In genomic region chr19:43950834-43951626, GRCh38 we compare ENCODE assay signal across 8 cellular contexts. TPM values are rescaled to one million over a fixed set of nuclear protein-coding genes. Genes with fewer than 3 reads are reported as not detected.
DNase-seq lines count a peak whose midpoint lies in the region; ATAC-seq and TF ChIP-seq lines count a peak whose summit lies in the region.

ZNF221 (plus strand) TSS chr19:43951228; CDS start chr19:43962727, 11,499 bp downstream.

- CTCF ChIA-PET in activated CD4-positive, alpha-beta T cell treated with anti-CD3 and anti-CD28 coated beads for 36 hours (lab: Charles Lee): interaction anchor here (0.5 to 2.1 kb wide), 2 partner anchors 16 to 112 kb away, joined by 3 to 7 read pairs; partner anchors contain the start of gene ZNF45

- peak within 1 kb of the TSS; percentile 83 for H3K4me3 Mint-ChIP-seq in activated CD4-positive, alpha-beta T cell treated with anti-CD3 and anti-CD28 coated beads for 36 hours

- POLR2A ChIA-PET in activated CD4-positive, alpha-beta T cell treated with anti-CD3 and anti-CD28 coated beads for 36 hours (lab: Charles Lee): interaction anchor here (1.1 kb wide), 1 partner anchor 16 kb away, joined by 5 read pairs; the partner anchor contains the start of gene ZNF45

- H3K36me3 Mint-ChIP-seq in activated CD4-positive, alpha-beta T cell treated with anti-CD3 and anti-CD28 coated beads for 36 hours (ENCODE audit: low read depth): peaks cover 7% of the 10 kb centered on the region

- TF ChIP-seq CTCF in AG09319 (IDR thresholded peaks at IDR 0.05; ENCODE audit: low read depth, low read length): peak; percentile 36

- in situ Hi-C loops in GM18951 (cut with MboI; ENCODE audit: low sequenced_read_pairs, unreplicated experiment): no loop called here

- H3K27ac Mint-ChIP-seq in activated CD4-positive, alpha-beta T cell treated with anti-CD3 and anti-CD28 coated beads for 36 hours: peak within 1 kb of the TSS; percentile 85

- peaks cover 6% of the 10 kb centered on the region for H3K4me1 Mint-ChIP-seq in activated CD4-positive, alpha-beta T cell treated with anti-CD3 and anti-CD28 coated beads for 36 hours

- H3K9me3 Mint-ChIP-seq in activated CD4-positive, alpha-beta T cell treated with anti-CD3 and anti-CD28 coated beads for 36 hours (ENCODE audit: low read depth): peaks cover 29% of the 10 kb centered on the region

- intact Hi-C loops in activated CD4-positive, alpha-beta T cell treated with anti-CD3 and anti-CD28 coated beads for 36 hours (cut with DNase I, micrococcal nuclease): loop anchor here in 1 of 2 experiments (1.0 to 2.0 kb wide), 12 partner anchors 16 to 354 kb away; partner anchors contain the start of genes ZNF155, ZNF222, ZNF224 and ZNF225

- peaks cover 17% of the 10 kb centered on the region for H3K27me3 Mint-ChIP-seq in activated CD4-positive, alpha-beta T cell treated with anti-CD3 and anti-CD28 coated beads for 36 hours

- DNase-seq in AG09319 (ENCODE audit: extremely low read depth, low read depth) (peak; percentile 95), NCI-H446 treated with DMSO at 0.1 percent for 48 hours (lab: John Stamatoyannopoulos, UW) (peak; percentile 88), dermis blood vessel endothelial cell (peak; percentile 96), left lobe of liver (ENCODE audit: low spot score) (peak; percentile 92)
- peak; percentile 84 for DNase-seq in activated CD4-positive, alpha-beta T cell treated with anti-CD3 and anti-CD28 coated beads for 36 hours
- DNase-seq in stimulated activated CD4-positive, alpha-beta T cell treated with anti-CD3 and anti-CD28 coated beads, Interleukin-1b, Interleukin-23, amount 100 ng/mL, for 48 hours: peak; percentile 71

- TF ChIP-seq POLR2A in GM18951 (IDR thresholded peaks at IDR 0.05; ENCODE audit: extremely low read depth, insufficient read depth, insufficient read length): peak; percentile 46

- peak; percentile 92 for ATAC-seq in HG03159 (IDR thresholded peaks at IDR 0.05; ENCODE audit: unreplicated experiment)
- ATAC-seq in activated CD4-positive, alpha-beta T cell treated with anti-CD3 and anti-CD28 coated beads for 36 hours: peak; percentile 95
- peak; percentile 100 for ATAC-seq in left lobe of liver

RNA-seq across cellular contexts. Expression of gene ZNF221, which starts in this region (rescaled TPM):
- 1 to 10 TPM; 1.8 to 1.9 TPM for total RNA-seq in activated CD4-positive, alpha-beta T cell treated with anti-CD3 and anti-CD28 coated beads for 36 hours
- total RNA-seq in dermis blood vessel endothelial cell: 4.9 and 6.8 TPM in 2 replicates
- total RNA-seq in left lobe of liver: 2.9 TPM

Comparison
In these comparisons a context has a peak if more than half of its experiments do, and no peak if none do; other contexts are left out.
1. Peak in every context shown above with its lines: DNase-seq and ATAC-seq.